In genomic region chr11:111483431-111483830, GRCh38 we compare ENCODE assay signal across 35 cellular contexts. TPM values are rescaled to one million over a fixed set of nuclear protein-coding genes. Genes with fewer than 3 reads are reported as not detected.
"Had no signal": no experiment of that assay in that cellular context is flagged by ENCODE, and none has a peak within 500 bp of the region (broad histone marks: within the 10 kb centered on the region; RNA-seq: fewer than 3 reads in every experiment).

No MANE protein-coding gene starts in this region.

- H3K27me3 ChIP-seq: brain microvascular endothelial cell, esophagus muscularis mucosa, foreskin keratinocyte, heart right ventricle had no signal

- H3K4me3 ChIP-seq: esophagus muscularis mucosa, gastrocnemius medialis, heart right ventricle had no signal

- H3K4me1 ChIP-seq: esophagus muscularis mucosa, gastrocnemius medialis, heart right ventricle had no signal

- DNase-seq: activated B cell treated with CpG ODN at 0.5 μM for 24 hours; activated CD4-positive, alpha-beta T cell treated with anti-CD3 and anti-CD28 coated beads for 48 hours; activated CD4-positive, alpha-beta T cell treated with anti-CD3 and anti-CD28 coated beads, Interleukin-2, amount 50 U/mL, for 1 hour; activated CD4-positive, alpha-beta T cell treated with anti-CD3 and anti-CD28 coated beads, Interleukin-2, amount 50 U/mL, for 48 hours; activated CD8-positive, alpha-beta memory T cell treated with anti-CD3 and anti-CD28 coated beads for 24 hours; activated CD8-positive, alpha-beta T cell treated with anti-CD3 and anti-CD28 coated beads for 36 hours; activated gamma-delta T cell; activated naive CD4-positive, alpha-beta T cell; activated naive CD4-positive, alpha-beta T cell treated with anti-CD3 and anti-CD28 coated beads, Interleukin-2, amount 10 ng/mL, durations not matched to agents 7 days and 5 days; activated naive CD8-positive, alpha-beta T cell treated with anti-CD3 and anti-CD28 coated beads, Interleukin-2, amount 10 ng/mL, durations not matched to agents 7 days and 5 days; activated T-cell treated with anti-CD3 and anti-CD28 coated beads, Interleukin-2, amount 50 U/mL, for 4 hours; amniotic stem cell; anterior cingulate cortex; brain microvascular endothelial cell; cortex of kidney; effector CD8-positive, alpha-beta T cell; endodermal cell; erythroblast; foreskin keratinocyte; gastrocnemius medialis; glutamatergic neuron; heart right ventricle; T-helper 1 cell; T-helper 17 cell; T1000; WERI-Rb-1 had no signal

- H3K27ac ChIP-seq: brain microvascular endothelial cell, esophagus muscularis mucosa, foreskin keratinocyte, gastrocnemius medialis, heart right ventricle, WERI-Rb-1 had no signal

- H3K36me3 ChIP-seq: brain microvascular endothelial cell, esophagus muscularis mucosa, gastrocnemius medialis, heart right ventricle, WERI-Rb-1 had no signal

- ATAC-seq: activated CD4-positive, CD25-positive, alpha-beta regulatory T cell treated with anti-CD3 and anti-CD28 coated beads, Interleukin-2, amount 50 U/mL, for 24 hours; activated CD8-positive, alpha-beta T cell treated with anti-CD3 and anti-CD28 coated beads for 36 hours; activated naive CD4-positive, alpha-beta T cell treated with anti-CD3 and anti-CD28 coated beads, Interleukin-2, amount 50 U/mL, for 72 hours; activated T-cell treated with anti-CD3 and anti-CD28 coated beads, Interleukin-2, amount 50 U/mL, for 4 hours; foreskin keratinocyte; gastrocnemius medialis; heart right ventricle; T-helper 17 cell had no signal

- FAIRE-seq: astrocyte, bronchial epithelial cell, colon had no signal

RNA-seq across cellular contexts. Expression of gene BTG4, which starts 28.8 kb away (rescaled TPM):
- total RNA-seq: activated B cell treated with CpG ODN at 0.5 μM for 24 hours, cardiac septum, cerebellum, dermis microvascular lymphatic vessel endothelial cell, endodermal cell, esophagus muscularis mucosa, gastrocnemius medialis, heart right ventricle, T-helper 17 cell had no signal
- polyA plus RNA-seq: heart right ventricle had no signal

RNA-seq across cellular contexts. Expression of gene HOATZ, which starts 31.1 kb away (rescaled TPM):
- total RNA-seq: activated B cell treated with CpG ODN at 0.5 μM for 24 hours; activated CD8-positive, alpha-beta T cell treated with anti-CD3 and anti-CD28 coated beads for 36 hours; activated naive CD4-positive, alpha-beta T cell treated with anti-CD3 and anti-CD28 coated beads, Interleukin-2, amount 50 U/mL, for 72 hours; activated naive CD8-positive, alpha-beta T cell treated with anti-CD3 and anti-CD28 coated beads, Interleukin-2, amount 10 ng/mL, durations not matched to agents 7 days and 5 days; activated T-cell treated with anti-CD3 and anti-CD28 coated beads, Interleukin-2, amount 50 U/mL, for 4 hours; bronchial epithelial cell; cardiac septum; cerebellum; dermis microvascular lymphatic vessel endothelial cell; esophagus muscularis mucosa; foreskin keratinocyte; gastrocnemius medialis; heart right ventricle; T-helper 17 cell had no signal
- polyA plus RNA-seq: foreskin keratinocyte, heart right ventricle had no signal

RNA-seq across cellular contexts. Expression of gene LAYN, which starts 57.1 kb away (rescaled TPM):
- total RNA-seq: activated B cell treated with CpG ODN at 0.5 μM for 24 hours had no signal
